In the genomic region with DNA sequence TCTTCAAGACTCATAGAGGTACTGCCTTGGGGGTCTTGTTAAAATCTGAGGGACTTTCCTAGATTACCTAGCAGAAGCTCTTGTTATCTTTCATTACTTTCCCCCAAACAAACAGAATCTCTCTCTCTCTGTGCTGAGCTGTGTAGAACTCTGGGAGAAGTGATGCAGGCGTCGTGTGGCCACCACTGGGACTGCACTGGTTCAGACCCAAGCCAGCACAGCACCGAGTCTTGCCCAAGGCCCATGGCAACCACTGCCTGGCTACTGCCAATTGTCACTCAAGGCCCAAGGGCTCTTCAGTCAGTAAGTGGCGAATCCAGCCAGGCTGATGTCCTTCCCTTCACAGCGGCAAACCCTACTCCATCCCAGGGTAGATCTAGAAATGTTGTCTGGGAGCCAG, we compare ENCODE assay signal across 21 cellular contexts. TPM values are rescaled to one million over a fixed set of nuclear protein-coding genes. Genes with fewer than 3 reads are reported as not detected.
"Had no signal": no experiment of that assay in that cellular context is flagged by ENCODE, and none has a peak within 500 bp of the region (broad histone marks: within the 10 kb centered on the region; RNA-seq: fewer than 3 reads in every experiment).

No MANE protein-coding gene starts in this region.

- H3K27me3 ChIP-seq: dorsolateral prefrontal cortex, left lung, spleen, tibial artery had no signal

- H3K4me1 ChIP-seq: left lung, spleen, tibial artery had no signal

- ATAC-seq: activated naive CD4-positive, alpha-beta T cell treated with anti-CD3 and anti-CD28 coated beads, Interleukin-2, amount 50 U/mL, for 72 hours; left lung had no signal

- H3K9me3 Mint-ChIP-seq: T-helper 1 cell treated with Interleukin-12 subunit alpha and Interleukin-12 subunit beta and Interleukin-4 antibody, amounts not matched to agents 30 μg/mL and 1 μg/mL, for 36 hours had no signal

- H3K4me3 ChIP-seq: dorsolateral prefrontal cortex, left lung, spleen, tibial artery had no signal

- H3K36me3 ChIP-seq: left lung, spleen, tibial artery had no signal

- H3K27ac ChIP-seq: dorsolateral prefrontal cortex, left lung, spleen, tibial artery had no signal

- DNase-seq: activated CD4-positive, alpha-beta T cell treated with anti-CD3 and anti-CD28 coated beads, Interleukin-2, amount 50 U/mL, for 4 hours; activated CD4-positive, CD25-positive, alpha-beta regulatory T cell treated with anti-CD3 and anti-CD28 coated beads, Interleukin-2, amount 50 U/mL, for 72 hours; activated gamma-delta T cell treated with Interleukin-2 at 50 U/mL for 16 hours; amniotic stem cell; caudate nucleus; dorsolateral prefrontal cortex; foreskin melanocyte; glutamatergic neuron; hypothalamus; occipital lobe; posterior cingulate gyrus; spleen; stimulated activated CD4-positive, alpha-beta T cell treated with anti-CD3 and anti-CD28 coated beads, Interleukin-4, amount 100 ng/mL, for 4 hours; stimulated activated naive CD4-positive, alpha-beta T cell treated with Interleukin-2 at 50 U/mL for 16 hours; tibial artery had no signal

- H3K27ac Mint-ChIP-seq: activated naive CD4-positive, alpha-beta T cell treated with anti-CD3 and anti-CD28 coated beads, Interleukin-2, amount 50 U/mL, for 72 hours; T-helper 1 cell treated with Interleukin-12 subunit alpha and Interleukin-12 subunit beta and Interleukin-4 antibody, amounts not matched to agents 30 μg/mL and 1 μg/mL, for 36 hours had no signal

- H3K4me3 Mint-ChIP-seq: T-helper 1 cell treated with Interleukin-12 subunit alpha and Interleukin-12 subunit beta and Interleukin-4 antibody, amounts not matched to agents 30 μg/mL and 1 μg/mL, for 36 hours had no signal

RNA-seq across cellular contexts. Expression of gene PPP1R1C, which starts 28.6 kb away (rescaled TPM):
- total RNA-seq: activated naive CD4-positive, alpha-beta T cell treated with anti-CD3 and anti-CD28 coated beads, Interleukin-2, amount 50 U/mL, for 72 hours; lung microvascular endothelial cell; mononuclear cell had no signal
- polyA plus RNA-seq: neural cell had no signal
